16 cellular contexts compared by ENCODE assay signal in genomic region chr12:113997365-113997764, GRCh38. TPM values are rescaled to one million over a fixed set of nuclear protein-coding genes. Genes with fewer than 3 reads are reported as not detected.
DNase-seq lines count a peak whose midpoint lies in the region; ATAC-seq and TF ChIP-seq lines count a peak whose summit lies in the region.
"Had no signal": no experiment of that assay in that cellular context is flagged by ENCODE, and none has a peak within 500 bp of the region (broad histone marks: within the 10 kb centered on the region; RNA-seq: fewer than 3 reads in every experiment).

No MANE protein-coding gene starts in this region.

- CTCF ChIA-PET in activated naive CD4-positive, alpha-beta T cell treated with anti-CD3 and anti-CD28 coated beads for 36 hours (lab: Charles Lee) = no interaction called here

- H3K4me1 Mint-ChIP-seq in activated naive CD4-positive, alpha-beta T cell treated with anti-CD3 and anti-CD28 coated beads for 36 hours (ENCODE audit: low read depth) = no peaks in the 10 kb centered on the region
- H3K4me1 Mint-ChIP-seq in nephron progenitor cell = peaks cover 12% of the 10 kb centered on the region
- H3K4me1 Mint-ChIP-seq: CD14-positive monocyte had no signal

- peak; percentile 24 to 65 for ATAC-seq in activated naive CD4-positive, alpha-beta T cell treated with anti-CD3 and anti-CD28 coated beads, Interleukin-2, amount 50 U/mL, for 72 hours
- peak; percentile 68 for ATAC-seq in GM19351 (IDR thresholded peaks at IDR 0.05; ENCODE audit: unreplicated experiment)
- ATAC-seq in HG03442 (IDR thresholded peaks at IDR 0.05; ENCODE audit: unreplicated experiment) = peak; percentile 64

- intact Hi-C loops in activated naive CD4-positive, alpha-beta T cell treated with anti-CD3 and anti-CD28 coated beads for 36 hours (cut with micrococcal nuclease) = no loop called here

- H3K27me3 Mint-ChIP-seq in activated naive CD4-positive, alpha-beta T cell treated with anti-CD3 and anti-CD28 coated beads for 36 hours (ENCODE audit: low read depth) = peaks cover 18% of the 10 kb centered on the region
- peaks cover 25% of the 10 kb centered on the region for H3K27me3 Mint-ChIP-seq in nephron progenitor cell (ENCODE audit: low read depth, poor library complexity)

- H3K27ac Mint-ChIP-seq in activated naive CD4-positive, alpha-beta T cell treated with anti-CD3 and anti-CD28 coated beads, Interleukin-2, amount 50 U/mL, for 72 hours = no peak overlapping the region
- no peak overlapping the region for H3K27ac Mint-ChIP-seq in activated naive CD4-positive, alpha-beta T cell treated with anti-CD3 and anti-CD28 coated beads for 36 hours
- no peak overlapping the region for H3K27ac Mint-ChIP-seq in nephron progenitor cell
- H3K27ac Mint-ChIP-seq: CD14-positive monocyte had no signal

- no peak for TF ChIP-seq CTCF in nephron progenitor cell (IDR thresholded peaks at IDR 0.05)

- DNase-seq in activated naive CD4-positive, alpha-beta T cell treated with anti-CD3 and anti-CD28 coated beads, Interleukin-2, amount 50 U/mL, for 72 hours (ENCODE audit: low spot score in 2 of 2) = no peak
- no peak for DNase-seq in activated naive CD4-positive, alpha-beta T cell treated with anti-CD3 and anti-CD28 coated beads for 36 hours
- DNase-seq in dedifferentiated amniotic fluid mesenchymal stem cell (ENCODE audit: extremely low spot score) (no peak), nephron progenitor cell (no peak), NCI-H2196 (lab: John Stamatoyannopoulos, UW; ENCODE audit: unreplicated experiment) (no peak)
- DNase-seq: COR-L47, DMS153, EL, HCEC 1CT, MG63, NCI-H1092 treated with DMSO at 0.1 percent for 48 hours, NCI-H1930, NCI-H526 had no signal

- H3K36me3 Mint-ChIP-seq in activated naive CD4-positive, alpha-beta T cell treated with anti-CD3 and anti-CD28 coated beads, Interleukin-2, amount 50 U/mL, for 72 hours = no peaks in the 10 kb centered on the region
- no peaks in the 10 kb centered on the region for H3K36me3 Mint-ChIP-seq in activated naive CD4-positive, alpha-beta T cell treated with anti-CD3 and anti-CD28 coated beads for 36 hours (ENCODE audit: low read depth)
- H3K36me3 Mint-ChIP-seq in nephron progenitor cell (ENCODE audit: low read depth) = no peaks in the 10 kb centered on the region
- H3K36me3 Mint-ChIP-seq: CD14-positive monocyte had no signal

- peaks cover 0 to 4% of the 10 kb centered on the region in 2 donors for H3K9me3 Mint-ChIP-seq in activated naive CD4-positive, alpha-beta T cell treated with anti-CD3 and anti-CD28 coated beads, Interleukin-2, amount 50 U/mL, for 72 hours
- H3K9me3 Mint-ChIP-seq in activated naive CD4-positive, alpha-beta T cell treated with anti-CD3 and anti-CD28 coated beads for 36 hours = no peaks in the 10 kb centered on the region
- peaks cover 3% of the 10 kb centered on the region for H3K9me3 Mint-ChIP-seq in nephron progenitor cell
- H3K9me3 Mint-ChIP-seq: CD14-positive monocyte had no signal

- no peak overlapping the region for H3K4me3 Mint-ChIP-seq in activated naive CD4-positive, alpha-beta T cell treated with anti-CD3 and anti-CD28 coated beads for 36 hours
- no peak overlapping the region for H3K4me3 Mint-ChIP-seq in nephron progenitor cell
- H3K4me3 Mint-ChIP-seq: CD14-positive monocyte had no signal

RNA-seq across cellular contexts. Expression of gene RBM19, which starts 31.2 kb away (rescaled TPM):
- total RNA-seq in activated naive CD4-positive, alpha-beta T cell treated with anti-CD3 and anti-CD28 coated beads, Interleukin-2, amount 50 U/mL, for 72 hours = 10 to 100 TPM; 63.6 to 86.0 TPM
- 10 to 100 TPM; 89.0 to 96.2 TPM for total RNA-seq in activated naive CD4-positive, alpha-beta T cell treated with anti-CD3 and anti-CD28 coated beads for 36 hours
